In the genomic region with DNA sequence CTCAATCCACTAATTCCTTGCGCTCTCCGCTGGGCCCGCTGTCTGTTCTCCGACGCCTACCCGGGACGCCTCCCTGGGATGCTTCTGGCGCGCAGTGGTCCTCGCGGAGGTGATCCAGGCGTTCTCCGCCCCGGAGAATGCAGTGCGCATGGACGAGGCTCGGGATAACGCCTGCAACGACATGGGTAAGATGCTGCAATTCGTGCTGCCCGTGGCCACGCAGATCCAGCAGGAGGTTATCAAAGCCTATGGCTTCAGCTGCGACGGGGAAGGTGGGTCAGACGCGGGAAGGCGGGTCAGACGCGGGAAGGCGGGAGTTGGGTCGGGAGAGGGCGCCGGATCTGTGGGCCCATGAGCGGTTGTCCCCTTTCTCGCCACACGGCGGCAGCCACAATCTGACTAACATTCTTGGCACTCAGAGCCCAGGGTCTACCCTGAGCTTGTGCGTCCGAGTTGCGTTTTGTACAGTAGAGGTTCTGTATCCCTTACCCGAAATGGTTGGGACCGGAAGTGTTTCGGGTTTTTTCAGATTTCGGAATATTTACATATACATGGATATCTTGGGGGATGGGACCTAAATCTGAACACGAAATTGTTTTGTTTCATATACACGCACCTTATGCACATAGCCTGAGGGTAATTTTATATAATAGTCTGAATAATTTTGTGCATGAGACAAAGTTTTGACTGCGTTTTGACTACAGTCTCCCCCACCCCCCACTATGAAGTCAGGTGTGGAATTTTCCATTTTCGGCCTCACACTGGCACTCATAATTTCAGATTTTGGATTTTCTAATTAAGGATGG, we compare ENCODE assay signal across 1 cellular context.
A peak's percentile ranks its signal among the peaks of the same experiment; 100 is the strongest.
TF ChIP-seq lines count a peak whose summit lies in the region.

No MANE protein-coding gene starts in this region.

TF ChIP-seq in HepG2, 621 proteins besides CTCF, POLR2A, EP300 and RAD21 (continued from another document and continues in another):
- TF ChIP-seq KLF12 (CRISPR knock-in tag; IDR thresholded peaks at IDR 0.05; ENCODE audit: borderline replicate concordance) (peak; percentile 78; the same call in 1 of the 2 replicates), EHMT2 (IDR thresholded peaks at IDR 0.05; ENCODE audit: borderline replicate concordance, low read depth, low read length) (no peak), ARNTL (CRISPR knock-in tag; IDR thresholded peaks at IDR 0.05) (0 out of 2 replicates have a peak, but pooled peaks have one; percentile 30), ZBTB38 (CRISPR knock-in tag; IDR thresholded peaks at IDR 0.05) (0 out of 2 replicates have a peak, but pooled peaks have one; percentile 17), GPN1 (CRISPR knock-in tag; IDR thresholded peaks at IDR 0.05; ENCODE audit: borderline replicate concordance) (no peak), ZNF768 (CRISPR knock-in tag; IDR thresholded peaks at IDR 0.05) (no peak), ZNF274 (CRISPR knock-in tag; IDR thresholded peaks at IDR 0.05) (peak; percentile 34; the same call in 1 of the 2 replicates), PAF1 (CRISPR knock-in tag; IDR thresholded peaks at IDR 0.05) (no peak), SMAD1 (CRISPR knock-in tag; IDR thresholded peaks at IDR 0.05; ENCODE audit: borderline replicate concordance, low read depth) (peak; percentile 57; the same call in 1 of the 2 replicates), MED13 (CRISPR knock-in tag; IDR thresholded peaks at IDR 0.05) (peak; percentile 76; the same call in 1 of the 2 replicates), MEF2D (CRISPR knock-in tag; IDR thresholded peaks at IDR 0.05) (no peak; the same call in 1 of the 2 replicates), SMC3 (IDR thresholded peaks at IDR 0.05; ENCODE audit: low read length) (peak; percentile 57), PAX8 (CRISPR knock-in tag; IDR thresholded peaks at IDR 0.05; ENCODE audit: borderline replicate concordance) (no peak), KDM2A (CRISPR knock-in tag; IDR thresholded peaks at IDR 0.05; ENCODE audit: borderline replicate concordance, low read depth) (peak; percentile 43; the same call in 1 of the 2 replicates), NFYC (CRISPR knock-in tag; IDR thresholded peaks at IDR 0.05) (no peak), FOSL2 (CRISPR knock-in tag; IDR thresholded peaks at IDR 0.05) (peak; percentile 50; the same call in 1 of the 2 replicates), MEIS2 (CRISPR knock-in tag; IDR thresholded peaks at IDR 0.05) (0 out of 2 replicates have a peak, but pooled peaks have one; percentile 33), SMAD3 (CRISPR knock-in tag; IDR thresholded peaks at IDR 0.05) (0 out of 2 replicates have a peak, but pooled peaks have one; percentile 33), ZNF644 (CRISPR knock-in tag; IDR thresholded peaks at IDR 0.05; ENCODE audit: low read depth) (no peak), ZNF510 (CRISPR knock-in tag; IDR thresholded peaks at IDR 0.05; ENCODE audit: low read depth) (no peak), ZNF263 (CRISPR knock-in tag; IDR thresholded peaks at IDR 0.05) (peak; percentile 66; the same call in 1 of the 2 replicates), ZNF496 (CRISPR knock-in tag; IDR thresholded peaks at IDR 0.05; ENCODE audit: insufficient replicate concordance) (no peak), HDAC2 (CRISPR knock-in tag; IDR thresholded peaks at IDR 0.05) (peak; percentile 31), HOXA7 (CRISPR knock-in tag; IDR thresholded peaks at IDR 0.05) (peak; percentile 82; the same call in 1 of the 2 replicates), ZNF17 (CRISPR knock-in tag; IDR thresholded peaks at IDR 0.05) (no peak), ZNF570 (CRISPR knock-in tag; IDR thresholded peaks at IDR 0.05; ENCODE audit: borderline replicate concordance) (no peak), MIXL1 (CRISPR knock-in tag; IDR thresholded peaks at IDR 0.05) (no peak), ZNF773 (CRISPR knock-in tag; IDR thresholded peaks at IDR 0.05; ENCODE audit: borderline replicate concordance) (peak; percentile 62; the same call in 1 of the 2 replicates), NR2F1 (CRISPR knock-in tag; IDR thresholded peaks at IDR 0.05) (no peak), HDAC1 (CRISPR knock-in tag; IDR thresholded peaks at IDR 0.05) (peak; percentile 77), FOXA1 (IDR thresholded peaks at IDR 0.05) (no peak), FOXA1 (CRISPR knock-in tag; IDR thresholded peaks at IDR 0.05) (no peak), DPF2 (CRISPR knock-in tag; IDR thresholded peaks at IDR 0.05; ENCODE audit: borderline replicate concordance, low read depth) (no peak), HNF4A (CRISPR knock-in tag; IDR thresholded peaks at IDR 0.05) (peak; percentile 29; the same call in 1 of the 2 replicates), ZNF205 (CRISPR knock-in tag; IDR thresholded peaks at IDR 0.05) (peak; percentile 49; the same call in 1 of the 2 replicates), MYNN (CRISPR knock-in tag; IDR thresholded peaks at IDR 0.05; ENCODE audit: low read depth) (no peak), POLR2AphosphoS5 (IDR thresholded peaks at IDR 0.05; ENCODE audit: low read depth, low read length) (no peak), SATB2 (CRISPR knock-in tag; IDR thresholded peaks at IDR 0.05) (0 out of 2 replicates have a peak, but pooled peaks have one; percentile 54), KDM4B (CRISPR knock-in tag; IDR thresholded peaks at IDR 0.05) (peak; percentile 44; the same call in 1 of the 2 replicates), ZNF629 (CRISPR knock-in tag; conservative IDR thresholded peaks at IDR 0.05) (0 out of 2 replicates have a peak, but pooled peaks have one; percentile 27), ZMYM3 (CRISPR knock-in tag; IDR thresholded peaks at IDR 0.05) (peak; percentile 58; the same call in 1 of the 2 replicates), IKZF1 (IDR thresholded peaks at IDR 0.05) (no peak), TSC22D2 (CRISPR knock-in tag; IDR thresholded peaks at IDR 0.05; ENCODE audit: borderline replicate concordance) (no peak), ZNF562 (CRISPR knock-in tag; IDR thresholded peaks at IDR 0.05; ENCODE audit: borderline replicate concordance) (no peak), KAT8 (CRISPR knock-in tag; IDR thresholded peaks at IDR 0.05) (0 out of 2 replicates have a peak, but pooled peaks have one; percentile 45), BHLHE40 (IDR thresholded peaks at IDR 0.05; ENCODE audit: low read length) (no peak), GABPA (IDR thresholded peaks at IDR 0.05; ENCODE audit: low read depth, low read length) (no peak), GABPA (CRISPR knock-in tag; IDR thresholded peaks at IDR 0.05; ENCODE audit: low read depth) (peak; percentile 40; the same call in 1 of the 2 replicates), DMAP1 (CRISPR knock-in tag; IDR thresholded peaks at IDR 0.05) (no peak)
- TF ChIP-seq, protein P1, sequence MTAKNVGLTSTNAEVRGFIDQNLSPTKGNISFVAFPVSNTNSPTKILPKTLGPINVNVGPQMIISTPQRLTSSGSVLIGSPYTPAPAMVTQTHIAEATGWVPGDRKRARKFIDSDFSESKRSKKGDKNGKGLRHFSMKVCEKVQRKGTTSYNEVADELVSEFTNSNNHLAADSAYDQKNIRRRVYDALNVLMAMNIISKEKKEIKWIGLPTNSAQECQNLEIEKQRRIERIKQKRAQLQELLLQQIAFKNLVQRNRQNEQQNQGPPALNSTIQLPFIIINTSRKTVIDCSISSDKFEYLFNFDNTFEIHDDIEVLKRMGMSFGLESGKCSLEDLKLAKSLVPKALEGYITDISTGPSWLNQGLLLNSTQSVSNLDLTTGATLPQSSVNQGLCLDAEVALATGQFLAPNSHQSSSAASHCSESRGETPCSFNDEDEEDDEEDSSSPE (CRISPR knock-in tag; IDR thresholded peaks at IDR 0.05) = peak; percentile 93
- TF ChIP-seq, protein P2, sequence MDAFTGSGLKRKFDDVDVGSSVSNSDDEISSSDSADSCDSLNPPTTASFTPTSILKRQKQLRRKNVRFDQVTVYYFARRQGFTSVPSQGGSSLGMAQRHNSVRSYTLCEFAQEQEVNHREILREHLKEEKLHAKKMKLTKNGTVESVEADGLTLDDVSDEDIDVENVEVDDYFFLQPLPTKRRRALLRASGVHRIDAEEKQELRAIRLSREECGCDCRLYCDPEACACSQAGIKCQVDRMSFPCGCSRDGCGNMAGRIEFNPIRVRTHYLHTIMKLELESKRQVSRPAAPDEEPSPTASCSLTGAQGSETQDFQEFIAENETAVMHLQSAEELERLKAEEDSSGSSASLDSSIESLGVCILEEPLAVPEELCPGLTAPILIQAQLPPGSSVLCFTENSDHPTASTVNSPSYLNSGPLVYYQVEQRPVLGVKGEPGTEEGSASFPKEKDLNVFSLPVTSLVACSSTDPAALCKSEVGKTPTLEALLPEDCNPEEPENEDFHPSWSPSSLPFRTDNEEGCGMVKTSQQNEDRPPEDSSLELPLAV (CRISPR knock-in tag; conservative IDR thresholded peaks at IDR 0.05; ENCODE audit: low read depth) = no peak
- TF ChIP-seq, protein P3, sequence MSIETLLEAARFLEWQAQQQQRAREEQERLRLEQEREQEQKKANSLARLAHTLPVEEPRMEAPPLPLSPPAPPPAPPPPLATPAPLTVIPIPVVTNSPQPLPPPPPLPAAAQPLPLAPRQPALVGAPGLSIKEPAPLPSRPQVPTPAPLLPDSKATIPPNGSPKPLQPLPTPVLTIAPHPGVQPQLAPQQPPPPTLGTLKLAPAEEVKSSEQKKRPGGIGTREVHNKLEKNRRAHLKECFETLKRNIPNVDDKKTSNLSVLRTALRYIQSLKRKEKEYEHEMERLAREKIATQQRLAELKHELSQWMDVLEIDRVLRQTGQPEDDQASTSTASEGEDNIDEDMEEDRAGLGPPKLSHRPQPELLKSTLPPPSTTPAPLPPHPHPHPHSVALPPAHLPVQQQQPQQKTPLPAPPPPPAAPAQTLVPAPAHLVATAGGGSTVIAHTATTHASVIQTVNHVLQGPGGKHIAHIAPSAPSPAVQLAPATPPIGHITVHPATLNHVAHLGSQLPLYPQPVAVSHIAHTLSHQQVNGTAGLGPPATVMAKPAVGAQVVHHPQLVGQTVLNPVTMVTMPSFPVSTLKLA (IDR thresholded peaks at IDR 0.05) = no peak
- TF ChIP-seq, protein P4, sequence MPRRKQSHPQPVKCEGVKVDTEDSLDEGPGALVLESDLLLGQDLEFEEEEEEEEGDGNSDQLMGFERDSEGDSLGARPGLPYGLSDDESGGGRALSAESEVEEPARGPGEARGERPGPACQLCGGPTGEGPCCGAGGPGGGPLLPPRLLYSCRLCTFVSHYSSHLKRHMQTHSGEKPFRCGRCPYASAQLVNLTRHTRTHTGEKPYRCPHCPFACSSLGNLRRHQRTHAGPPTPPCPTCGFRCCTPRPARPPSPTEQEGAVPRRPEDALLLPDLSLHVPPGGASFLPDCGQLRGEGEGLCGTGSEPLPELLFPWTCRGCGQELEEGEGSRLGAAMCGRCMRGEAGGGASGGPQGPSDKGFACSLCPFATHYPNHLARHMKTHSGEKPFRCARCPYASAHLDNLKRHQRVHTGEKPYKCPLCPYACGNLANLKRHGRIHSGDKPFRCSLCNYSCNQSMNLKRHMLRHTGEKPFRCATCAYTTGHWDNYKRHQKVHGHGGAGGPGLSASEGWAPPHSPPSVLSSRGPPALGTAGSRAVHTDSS (CRISPR knock-in tag; conservative IDR thresholded peaks at IDR 0.05) = no peak
- TF ChIP-seq, protein P5, sequence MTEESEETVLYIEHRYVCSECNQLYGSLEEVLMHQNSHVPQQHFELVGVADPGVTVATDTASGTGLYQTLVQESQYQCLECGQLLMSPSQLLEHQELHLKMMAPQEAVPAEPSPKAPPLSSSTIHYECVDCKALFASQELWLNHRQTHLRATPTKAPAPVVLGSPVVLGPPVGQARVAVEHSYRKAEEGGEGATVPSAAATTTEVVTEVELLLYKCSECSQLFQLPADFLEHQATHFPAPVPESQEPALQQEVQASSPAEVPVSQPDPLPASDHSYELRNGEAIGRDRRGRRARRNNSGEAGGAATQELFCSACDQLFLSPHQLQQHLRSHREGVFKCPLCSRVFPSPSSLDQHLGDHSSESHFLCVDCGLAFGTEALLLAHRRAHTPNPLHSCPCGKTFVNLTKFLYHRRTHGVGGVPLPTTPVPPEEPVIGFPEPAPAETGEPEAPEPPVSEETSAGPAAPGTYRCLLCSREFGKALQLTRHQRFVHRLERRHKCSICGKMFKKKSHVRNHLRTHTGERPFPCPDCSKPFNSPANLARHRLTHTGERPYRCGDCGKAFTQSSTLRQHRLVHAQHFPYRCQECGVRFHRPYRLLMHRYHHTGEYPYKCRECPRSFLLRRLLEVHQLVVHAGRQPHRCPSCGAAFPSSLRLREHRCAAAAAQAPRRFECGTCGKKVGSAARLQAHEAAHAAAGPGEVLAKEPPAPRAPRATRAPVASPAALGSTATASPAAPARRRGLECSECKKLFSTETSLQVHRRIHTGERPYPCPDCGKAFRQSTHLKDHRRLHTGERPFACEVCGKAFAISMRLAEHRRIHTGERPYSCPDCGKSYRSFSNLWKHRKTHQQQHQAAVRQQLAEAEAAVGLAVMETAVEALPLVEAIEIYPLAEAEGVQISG (CRISPR knock-in tag; IDR thresholded peaks at IDR 0.05) = peak; percentile 65
- TF ChIP-seq, protein P6, sequence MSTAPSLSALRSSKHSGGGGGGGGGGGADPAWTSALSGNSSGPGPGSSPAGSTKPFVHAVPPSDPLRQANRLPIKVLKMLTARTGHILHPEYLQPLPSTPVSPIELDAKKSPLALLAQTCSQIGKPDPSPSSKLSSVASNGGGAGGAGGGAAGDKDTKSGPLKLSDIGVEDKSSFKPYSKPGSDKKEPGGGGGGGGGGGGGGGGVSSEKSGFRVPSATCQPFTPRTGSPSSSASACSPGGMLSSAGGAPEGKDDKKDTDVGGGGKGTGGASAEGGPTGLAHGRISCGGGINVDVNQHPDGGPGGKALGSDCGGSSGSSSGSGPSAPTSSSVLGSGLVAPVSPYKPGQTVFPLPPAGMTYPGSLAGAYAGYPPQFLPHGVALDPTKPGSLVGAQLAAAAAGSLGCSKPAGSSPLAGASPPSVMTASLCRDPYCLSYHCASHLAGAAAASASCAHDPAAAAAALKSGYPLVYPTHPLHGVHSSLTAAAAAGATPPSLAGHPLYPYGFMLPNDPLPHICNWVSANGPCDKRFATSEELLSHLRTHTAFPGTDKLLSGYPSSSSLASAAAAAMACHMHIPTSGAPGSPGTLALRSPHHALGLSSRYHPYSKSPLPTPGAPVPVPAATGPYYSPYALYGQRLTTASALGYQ (CRISPR knock-in tag; IDR thresholded peaks at IDR 0.05) = peak; percentile 71; the same call in 1 of the 2 replicates
- TF ChIP-seq, protein P7, sequence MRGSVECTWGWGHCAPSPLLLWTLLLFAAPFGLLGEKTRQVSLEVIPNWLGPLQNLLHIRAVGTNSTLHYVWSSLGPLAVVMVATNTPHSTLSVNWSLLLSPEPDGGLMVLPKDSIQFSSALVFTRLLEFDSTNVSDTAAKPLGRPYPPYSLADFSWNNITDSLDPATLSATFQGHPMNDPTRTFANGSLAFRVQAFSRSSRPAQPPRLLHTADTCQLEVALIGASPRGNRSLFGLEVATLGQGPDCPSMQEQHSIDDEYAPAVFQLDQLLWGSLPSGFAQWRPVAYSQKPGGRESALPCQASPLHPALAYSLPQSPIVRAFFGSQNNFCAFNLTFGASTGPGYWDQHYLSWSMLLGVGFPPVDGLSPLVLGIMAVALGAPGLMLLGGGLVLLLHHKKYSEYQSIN (CRISPR knock-in tag; IDR thresholded peaks at IDR 0.05; ENCODE audit: borderline replicate concordance) = no peak
